Comparison of ENCODE assay signal across 9 cellular contexts in the genomic region with DNA sequence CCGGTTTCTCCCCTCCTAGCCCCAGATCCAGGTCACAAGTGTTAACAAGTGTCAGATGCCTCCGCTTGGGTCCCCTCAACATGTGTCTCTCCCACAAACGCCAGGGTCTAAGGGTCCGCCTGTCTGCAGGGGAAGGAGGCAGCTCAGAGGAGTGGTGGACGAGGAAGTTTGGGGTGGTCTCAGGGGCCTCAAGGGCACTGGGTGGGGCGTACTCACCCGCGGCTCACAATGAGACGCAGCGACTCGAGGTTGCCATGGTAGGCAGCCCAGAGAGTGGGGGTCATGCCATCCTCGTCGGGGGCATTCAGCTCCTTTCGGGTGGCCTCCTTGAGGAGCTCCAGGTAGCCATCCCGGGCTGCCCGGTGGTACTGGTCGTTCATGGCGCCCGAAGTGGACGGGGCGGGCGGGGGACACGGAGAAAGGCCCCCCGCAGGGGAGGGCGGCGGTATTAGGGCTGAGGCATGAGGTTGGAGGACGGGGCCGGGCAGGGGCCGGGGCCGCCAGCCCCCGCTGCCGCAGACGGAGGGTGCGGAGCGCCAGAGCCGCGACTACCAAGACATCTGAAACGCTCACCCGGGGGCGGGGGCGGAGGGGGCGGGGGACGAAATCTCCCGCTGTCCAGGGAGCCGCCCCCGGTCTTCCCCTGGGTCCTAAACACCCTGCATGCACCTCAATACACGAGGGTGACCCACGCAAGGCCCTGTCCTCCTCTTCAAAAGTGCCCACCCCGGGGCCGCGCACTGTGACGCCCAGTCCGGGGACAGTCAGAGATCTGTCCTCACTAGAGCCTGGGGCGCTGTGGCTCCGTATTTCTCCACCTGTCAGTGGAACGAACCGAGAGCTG. TPM values are rescaled to one million over a fixed set of nuclear protein-coding genes. Genes with fewer than 3 reads are reported as not detected.
DNase-seq lines count a peak whose midpoint lies in the region; ATAC-seq, FAIRE-seq and TF ChIP-seq lines count a peak whose summit lies in the region.
"Had no signal": no experiment of that assay in that cellular context is flagged by ENCODE, and none has a peak within 500 bp of the region (broad histone marks: within the 10 kb centered on the region; RNA-seq: fewer than 3 reads in every experiment).

Gene USH1G (minus strand): TSS at position 562 of the 844 bp plus-strand sequence. CDS start 182 bp downstream, at position 380.

- SMC1A ChIA-PET in GM12878 (lab: Charles Lee; ENCODE audit: uncharacterized antibody, unreplicated experiment): interaction anchor here (1.8 to 6.8 kb wide), 2 partner anchors 22 to 37 kb away, joined by 4 to 73 read pairs; no protein-coding TSS in a partner anchor

- H3K27me3 ChIP-seq in GM12878 (replicated peaks in 1 of 2; ENCODE audit: control insufficient read depth in 2 of 2, insufficient read depth in 2 of 2, low read length in 1 of 2): peaks cover 11 to 16% of the 10 kb centered on the region in 2 experiments
- H3K27me3 ChIP-seq in uterus: no peaks in the 10 kb centered on the region

- H3K4me2 ChIP-seq in GM12878 (ENCODE audit: control insufficient read depth, insufficient read depth): 0 out of 2 replicates have a peak within 1 kb of the TSS, but pooled peaks have one; percentile 48

- TF ChIP-seq RAD21 in GM12878 (IDR thresholded peaks at IDR 0.05; ENCODE audit: insufficient read depth, low read depth, low read length): no peak

- H3K27ac ChIP-seq in GM12878 (ENCODE audit: control insufficient read depth, insufficient read depth) (no peak within 1 kb of the TSS), uterus (no peak within 1 kb of the TSS)
- H3K27ac ChIP-seq: VCaP had no signal

- H3K79me2 ChIP-seq in GM12878 (ENCODE audit: control insufficient read depth, insufficient read depth, low read length): no peaks in the 10 kb centered on the region

- 5% methylated on average over 39 of the region's 57 CpGs for WGBS in GM12878 (ENCODE audit: insufficient coverage, insufficient replicate concordance, low lambda C conversion rate, missing lambda C conversion rate)

- DNase-seq in Right ventricle myocardium inferior (ENCODE audit: missing footprints) (no peak), cardiac septum (ENCODE audit: low spot score) (no peak), GM12878 (ENCODE audit: low read depth, low spot score) (no peak), left kidney (ENCODE audit: low read depth, low spot score) (peak; percentile 70), uterus (peak; percentile 31 to 41), SHP77 treated with DMSO at 0.1 percent for 48 hours (lab: John Stamatoyannopoulos, UW) (no peak), KG1 (lab: John Stamatoyannopoulos, UW) (no peak)

- no peak within 1 kb of the TSS for H2AFZ ChIP-seq in GM12878 (ENCODE audit: control insufficient read depth, low read depth, low read length)

- BruUV-seq in GM12878 (replicated peaks; lab: Mats Ljungman, UMichigan): no TSS peak

- CTCF ChIA-PET in GM12878 (lab: Yijun Ruan, JAX): interaction anchor here (0.7 to 12.6 kb wide), 3 partner anchors 34 to 279 kb away, joined by 3 to 274 read pairs (median 4); no protein-coding TSS in a partner anchor

- POLR2A ChIA-PET in GM12878 (lab: Charles Lee): no interaction called here

- in situ Hi-C loops in GM12878 (cut with MboI): loop anchor here (5.0 kb wide), 1 partner anchor 34 kb away; no protein-coding TSS in a partner anchor

- H3K9ac ChIP-seq in GM12878 (ENCODE audit: control insufficient read depth, insufficient read depth, low read length): no peak within 1 kb of the TSS

- TF ChIP-seq POLR2A in GM12878 (IDR thresholded peaks at IDR 0.05; ENCODE audit: low read depth, low read length): no peak
- TF ChIP-seq POLR2A in uterus (IDR thresholded peaks at IDR 0.05): no peak

- no peak for TF ChIP-seq CTCF in GM12878 (IDR thresholded peaks at IDR 0.05 in 2 of 3, conservative IDR thresholded peaks at IDR 0.05 in 1 of 3; ENCODE audit: control insufficient read depth in 2 of 3, extremely low read depth in 1 of 3, insufficient read depth in 1 of 3, low read depth in 3 of 3, low read length in 3 of 3)
- TF ChIP-seq CTCF in uterus (IDR thresholded peaks at IDR 0.05): no peak

- FAIRE-seq in GM12878 (lab: Jason Lieb, UNC): no peak

- no peak for TF ChIP-seq EP300 in GM12878 (IDR thresholded peaks at IDR 0.05; ENCODE audit: borderline replicate concordance in 1 of 2, control insufficient read depth in 1 of 2, low read depth in 2 of 2, low read length in 2 of 2)

- H3K4me3 ChIP-seq in GM12878 (no peak within 1 kb of the TSS), uterus (peak within 1 kb of the TSS; percentile 27 to 32)

- H3K36me3 ChIP-seq in GM12878 (ENCODE audit: control insufficient read depth in 2 of 2, insufficient read depth in 2 of 2, low read length in 1 of 2) (no peaks in the 10 kb centered on the region), uterus (no peaks in the 10 kb centered on the region)

- ATAC-seq in Right ventricle myocardium inferior: peak; percentile 26
- ATAC-seq in GM12878: peak; percentile 61
- ATAC-seq in GM21723 (IDR thresholded peaks at IDR 0.05; ENCODE audit: unreplicated experiment): no peak

- no peaks in the 10 kb centered on the region for H3K9me3 ChIP-seq in GM12878 (replicated peaks; ENCODE audit: control insufficient read depth, insufficient read depth, low read length)
- H3K9me3 ChIP-seq in uterus: no peaks in the 10 kb centered on the region

- H4K20me1 ChIP-seq in GM12878 (ENCODE audit: control insufficient read depth, insufficient read depth): no peaks in the 10 kb centered on the region

- intact Hi-C loops in Right ventricle myocardium inferior (cut with DNase I): no loop called here
- intact Hi-C loops in cardiac septum (cut with DNase I): no loop called here
- intact Hi-C loops in GM12878 (cut with micrococcal nuclease; ENCODE audit: unreplicated experiment): loop anchor here (1.0 kb wide), 1 partner anchor 37 kb away; no protein-coding TSS in a partner anchor
- intact Hi-C loops in uterus (cut with DNase I; ENCODE audit: low total_unique reads): no loop called here

- no peaks in the 10 kb centered on the region for H3K4me1 ChIP-seq in GM12878 (ENCODE audit: control insufficient read depth, insufficient read depth, low read length)
- peaks cover 0 to 11% of the 10 kb centered on the region in 2 donors for H3K4me1 ChIP-seq in uterus

- RAD21 ChIA-PET in GM12878 (lab: Charles Lee; ENCODE audit: unreplicated experiment): interaction anchor here (1.0 to 8.1 kb wide), 3 partner anchors 34 to 327 kb away, joined by 3 to 73 read pairs (median 30); no protein-coding TSS in a partner anchor

TF ChIP-seq in GM12878, 131 proteins besides CTCF, POLR2A, EP300 and RAD21:
- TF ChIP-seq STAT3 (IDR thresholded peaks at IDR 0.05; ENCODE audit: low read depth, low read length): no peak
- TF ChIP-seq EGR1 (IDR thresholded peaks at IDR 0.05; ENCODE audit: borderline replicate concordance in 1 of 2, low read depth in 2 of 2, low read length in 2 of 2): peak in 1 of 2 experiments; percentile 75; a peak in 2 of 3 replicates
- TF ChIP-seq NR2F1 (conservative IDR thresholded peaks at IDR 0.05): no peak
- no peak for TF ChIP-seq STAT1 (conservative IDR thresholded peaks at IDR 0.05)
- no peak for TF ChIP-seq TARDBP (IDR thresholded peaks at IDR 0.05; ENCODE audit: borderline replicate concordance)
- TF ChIP-seq TCF3 (IDR thresholded peaks at IDR 0.05; ENCODE audit: borderline replicate concordance, insufficient read depth, low read depth, low read length): no peak

RNA-seq across cellular contexts. Expression of gene USH1G, which starts in this region (rescaled TPM):
- total RNA-seq in Right ventricle myocardium inferior (not detected), cardiac septum (not detected), GM12878 (2014; rRNA removed) (0.11 TPM in 1 of 2 replicates, not detected in the other), GM12878 (2014; rRNA removed; fragmentation: Illumina TruSeq; extraction: Trizol) (not detected in 2 replicates), GM12878 (2021) (0.05 TPM in 1 of 2 replicates, not detected in the other), uterus (1 to 10 TPM in 2 of 4 donors, not detected in 2; 1.5 to 6.1 TPM)
- total RNA-seq in GM12878 (2013; cell fraction: nucleolus; rRNA removed): 0.29 and 0.48 TPM in 2 replicates
- polyA plus RNA-seq in GM12878 (2011; ENCODE audit: low read depth): not detected
- polyA plus RNA-seq in GM12878 (2011; rRNA removed) (0.22 and 0.62 TPM in 2 replicates), GM12878 (2014; fragmentation: Illumina TruSeq; extraction: Trizol) (not detected in 2 replicates), GM12878 (2014; fragmentation: Nextera tagmentation; extraction: Ambion mirVana) (not detected), GM12878 (2014; rRNA removed) (not detected in 2 replicates), GM12878 (2016; fragmentation: Nextera tagmentation; extraction: Ambion mirVana) (under 1 TPM in 1 of 2 experiments, not detected in 1; 0.09 TPM)
- polyA plus RNA-seq in GM12878 (2011; cell fraction: cytosol; rRNA removed): 0.88 and 1.0 TPM in 2 replicates
- 1.5 and 2.1 TPM in 2 replicates for polyA plus RNA-seq in GM12878 (2011; cell fraction: nucleus; rRNA removed)
- 0.06 and 0.08 TPM in 2 replicates for polyA plus RNA-seq in GM12878 (2012)
- polyA minus RNA-seq in GM12878 (2011; rRNA and poly(A)+ RNA removed): 6.6 and 11.9 TPM in 2 replicates
- 0.52 and 0.67 TPM in 2 replicates for polyA minus RNA-seq in GM12878 (2011; cell fraction: cytosol; rRNA and poly(A)+ RNA removed)
- 2.7 and 6.5 TPM in 2 replicates for polyA minus RNA-seq in GM12878 (2011; cell fraction: nucleus; rRNA and poly(A)+ RNA removed)

Comparison
In these comparisons a context has a peak if more than half of its experiments do, and no peak if none do; other contexts are left out.
1. Peak in ATAC-seq in Right ventricle myocardium inferior; RNA of the gene not detected or under 1 TPM.
2. DNase-seq: peak in left kidney (single experiment) and uterus (2 of 2); none in Right ventricle myocardium inferior (single experiment), cardiac septum (single experiment), GM12878 (single experiment), SHP77 treated with DMSO at 0.1 percent for 48 hours (single experiment) and KG1 (single experiment).